Comparison of ENCODE assay signal across 13 cellular contexts in the genomic region with DNA sequence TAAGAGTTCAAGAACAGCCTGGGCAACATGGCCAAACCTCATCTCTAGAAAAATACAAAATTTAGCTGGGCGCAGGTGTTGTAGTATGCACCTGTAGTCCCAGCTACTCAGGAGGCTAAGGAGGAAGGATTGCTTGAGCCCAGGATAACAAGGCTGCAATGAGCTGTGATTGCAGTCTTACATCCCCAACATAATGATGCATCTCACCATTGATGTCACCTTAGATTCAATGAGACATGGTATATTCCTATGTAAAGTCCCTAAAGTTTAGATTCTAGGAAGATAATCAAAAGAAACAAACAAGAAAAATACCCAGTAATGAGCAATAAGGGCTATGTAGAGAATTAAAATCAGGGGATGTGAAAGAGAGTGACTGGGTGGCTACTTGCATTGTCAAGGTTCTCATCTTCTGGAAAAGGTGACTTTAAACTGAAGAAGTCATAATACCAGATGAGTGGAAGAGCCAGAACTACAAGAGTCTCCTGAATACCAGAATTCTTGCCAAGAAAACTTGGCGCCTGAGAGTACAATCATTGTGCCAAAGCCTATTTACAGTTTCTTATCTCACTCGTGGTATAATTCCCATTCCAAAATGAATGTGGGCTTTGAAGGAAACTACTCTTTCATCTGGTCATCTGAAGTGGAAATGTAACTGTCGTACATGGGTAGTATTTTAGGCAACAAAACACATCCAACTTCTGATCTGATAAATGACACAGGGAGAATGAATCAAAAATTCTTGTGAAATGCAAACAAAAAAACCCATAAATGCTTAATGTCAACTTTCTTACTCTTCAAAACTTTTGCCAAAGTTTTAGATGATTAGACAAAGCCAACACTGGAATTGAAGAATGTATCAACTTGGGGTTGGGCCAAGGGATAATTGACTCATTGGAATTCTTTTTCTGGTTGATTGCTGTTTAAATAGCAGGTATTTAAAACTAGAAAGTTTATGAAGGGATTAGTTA.
DNase-seq lines count a peak whose midpoint lies in the region; ATAC-seq and TF ChIP-seq lines count a peak whose summit lies in the region.
"Had no signal": no experiment of that assay in that cellular context is flagged by ENCODE, and none has a peak within 500 bp of the region (broad histone marks: within the 10 kb centered on the region; RNA-seq: fewer than 3 reads in every experiment).

No MANE protein-coding gene starts in this region.

- no peaks in the 10 kb centered on the region for H3K27me3 ChIP-seq in CD8-positive, alpha-beta memory T cell (ENCODE audit: insufficient read depth, low read length, poor library complexity, severe bottlenecking)

- H3K27me3 Mint-ChIP-seq in CD8-positive, alpha-beta memory T cell: no peaks in the 10 kb centered on the region

- H3K27ac Mint-ChIP-seq in CD8-positive, alpha-beta memory T cell: peak overlapping the region in 7 of 8 donors; percentile 10 to 83 (median 52)

- ATAC-seq in esophagus mucosa (peak; percentile 48), omental fat pad (ENCODE audit: low FRiP score) (peak; percentile 66), GM21717 (IDR thresholded peaks at IDR 0.05; ENCODE audit: unreplicated experiment) (no peak), GM21390 (IDR thresholded peaks at IDR 0.05; ENCODE audit: unreplicated experiment) (no peak)
- ATAC-seq: GM12878 had no signal

- TF ChIP-seq CTCF in omental fat pad (IDR thresholded peaks at IDR 0.05): no peak

- no peaks in the 10 kb centered on the region for H3K36me3 ChIP-seq in CD8-positive, alpha-beta memory T cell (ENCODE audit: insufficient read depth, low read length)

- CTCF ChIA-PET in CD8-positive, alpha-beta memory T cell (lab: Charles Lee): interaction anchor here (1.1 to 1.8 kb wide), 2 partner anchors 28 to 80 kb away, joined by 3 to 4 read pairs; no protein-coding TSS in a partner anchor

- H3K4me1 Mint-ChIP-seq in CD8-positive, alpha-beta memory T cell: peaks cover 49 to 66% (median 63%) of the 10 kb centered on the region in 3 donors

- no peak overlapping the region for H3K27ac ChIP-seq in CD8-positive, alpha-beta memory T cell (ENCODE audit: low read depth, low read length)

- H3K36me3 Mint-ChIP-seq in CD8-positive, alpha-beta memory T cell: peaks cover 0 to 2% (median 0%) of the 10 kb centered on the region in 3 donors

- no peaks in the 10 kb centered on the region for H3K9me3 ChIP-seq in CD8-positive, alpha-beta memory T cell (ENCODE audit: low read length)

- no peak overlapping the region for H3K4me3 ChIP-seq in CD8-positive, alpha-beta memory T cell (ENCODE audit: low read length)
- H3K4me3 ChIP-seq: GM12878 had no signal

- no peaks in the 10 kb centered on the region for H3K4me1 ChIP-seq in CD8-positive, alpha-beta memory T cell (ENCODE audit: insufficient read depth, low read length)

- no peak for DNase-seq in CD8-positive, alpha-beta memory T cell
- DNase-seq in HT1080 (ENCODE audit: low read depth) (peak; percentile 25), omental fat pad (ENCODE audit: low spot score) (no peak), NCI-H526 treated with DMSO at 0.1 percent for 48 hours (lab: John Stamatoyannopoulos, UW) (no peak), NCI-H748 treated with DMSO at 0.1 percent for 48 hours (lab: John Stamatoyannopoulos, UW) (no peak)
- DNase-seq: COR-L47, hypothalamus, NCI-H1930, RPMI8226 had no signal

- no peaks in the 10 kb centered on the region for H3K9me3 Mint-ChIP-seq in CD8-positive, alpha-beta memory T cell

- POLR2A ChIA-PET in CD8-positive, alpha-beta memory T cell (lab: Charles Lee): no interaction called here

- peak overlapping the region in 5 of 7 donors; percentile 3 to 49 (median 32) for H3K4me3 Mint-ChIP-seq in CD8-positive, alpha-beta memory T cell

Comparison
In these comparisons a context has a peak if more than half of its experiments do, and no peak if none do; other contexts are left out.
1. ATAC-seq: peak in esophagus mucosa (single experiment) and omental fat pad (single experiment); none in GM21717 (single experiment) and GM21390 (single experiment).